Comparison of ENCODE assay signal across 22 cellular contexts in the genomic region with DNA sequence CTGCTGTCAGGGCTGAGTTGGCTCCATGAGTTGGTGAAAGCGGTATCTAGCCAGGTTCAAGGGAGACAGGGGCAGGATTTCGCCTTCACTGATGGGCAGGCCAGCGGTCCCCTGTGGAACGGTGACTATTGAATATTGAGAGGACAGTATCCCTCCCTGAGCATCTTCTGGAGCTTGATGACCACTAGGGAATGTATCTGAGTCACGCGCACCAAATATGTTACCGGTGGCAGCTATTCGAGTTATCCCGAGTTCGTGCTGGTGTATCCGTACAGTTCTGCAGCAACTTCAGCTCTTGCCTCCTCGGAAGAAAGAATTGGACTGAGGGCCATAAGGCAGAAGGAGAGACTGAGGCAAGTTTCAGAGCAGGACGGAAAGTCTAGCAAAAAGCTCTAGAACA. TPM values are rescaled to one million over a fixed set of nuclear protein-coding genes. Genes with fewer than 3 reads are reported as not detected.
DNase-seq lines count a peak whose midpoint lies in the region; ATAC-seq, FAIRE-seq and TF ChIP-seq lines count a peak whose summit lies in the region.
"Had no signal": no experiment of that assay in that cellular context is flagged by ENCODE, and none has a peak within 500 bp of the region (broad histone marks: within the 10 kb centered on the region; RNA-seq: fewer than 3 reads in every experiment).

No MANE protein-coding gene starts in this region.

- peaks cover 3% of the 10 kb centered on the region; the same call in 1 of the 2 replicates for H3K9me1 ChIP-seq in IMR-90 (ENCODE audit: insufficient read depth, low read length)

- no peak overlapping the region for H3K4me3 Mint-ChIP-seq in activated T-helper 2 cell treated with anti-CD3 and anti-CD28 coated beads, Interferon-gamma antibody, Interleukin-2, Interleukin-4, amounts not matched to agents 10 μg/mL and 5 μg/mL and 100 μg/mL, durations not matched to agents 14 hours and 24 hours and 36 hours (ENCODE audit: low read depth)
- peak overlapping the region; percentile 15 for H3K4me3 Mint-ChIP-seq in endothelial cell (ENCODE audit: unreplicated experiment)
- H3K4me3 Mint-ChIP-seq: CD4-positive, CD25-positive, alpha-beta regulatory T cell; CD8-positive, alpha-beta memory T cell; GM23338 had no signal

- H2BK12ac ChIP-seq in trophoblast cell (ENCODE audit: low read length): no peak overlapping the region

- DNase-seq in IMR-90: no peak
- no peak for DNase-seq in activated T-helper 2 cell treated with anti-CD3 and anti-CD28 coated beads, Interferon-gamma antibody, Interleukin-2, Interleukin-4, amounts not matched to agents 10 μg/mL and 5 μg/mL and 100 μg/mL, durations not matched to agents 14 hours and 24 hours and 36 hours (ENCODE audit: low spot score)
- DNase-seq in endothelial cell (ENCODE audit: low spot score): no peak
- DNase-seq in trophoblast cell: peak; percentile 25 to 56
- no peak for DNase-seq in HepG2 (ENCODE audit: low spot score)
- DNase-seq: ACHN; BE2C; C1 segment of cervical spinal cord; CD4-positive, CD25-positive, alpha-beta regulatory T cell; CD8-positive, alpha-beta memory T cell; COR-L47; DMS153; DMS79; GDM1; H7; KBM-7 had no signal

- no peak overlapping the region for H3K4me3 ChIP-seq in IMR-90 (ENCODE audit: insufficient read depth, low read depth, low read length)
- H3K4me3 ChIP-seq in trophoblast cell (ENCODE audit: low read depth, low read length): no peak overlapping the region
- no peak overlapping the region for H3K4me3 ChIP-seq in HepG2 (replicated peaks in 1 of 3; ENCODE audit: insufficient read depth in 1 of 3, low read depth in 2 of 3, low read length in 3 of 3)
- H3K4me3 ChIP-seq: GM23338 had no signal

- no peaks in the 10 kb centered on the region for H3K27me3 Mint-ChIP-seq in activated T-helper 2 cell treated with anti-CD3 and anti-CD28 coated beads, Interferon-gamma antibody, Interleukin-2, Interleukin-4, amounts not matched to agents 10 μg/mL and 5 μg/mL and 100 μg/mL, durations not matched to agents 14 hours and 24 hours and 36 hours (ENCODE audit: low read depth)
- peaks cover 1% of the 10 kb centered on the region for H3K27me3 Mint-ChIP-seq in endothelial cell (ENCODE audit: unreplicated experiment)
- H3K27me3 Mint-ChIP-seq: CD4-positive, CD25-positive, alpha-beta regulatory T cell; CD8-positive, alpha-beta memory T cell had no signal

- H2BK15ac ChIP-seq in IMR-90 (ENCODE audit: low read depth, low read length): no peak overlapping the region; the same call in 2 of the 3 replicates

- no peak overlapping the region for H3K23ac ChIP-seq in IMR-90 (ENCODE audit: low read depth, low read length)
- peak overlapping the region; percentile 74 for H3K23ac ChIP-seq in trophoblast cell (ENCODE audit: low read length)

- H4K20me1 ChIP-seq in IMR-90 (ENCODE audit: insufficient read depth, low read length): peaks cover 7% of the 10 kb centered on the region
- H4K20me1 ChIP-seq in HepG2 (ENCODE audit: insufficient read depth, low read length): no peaks in the 10 kb centered on the region

- H2AFZ ChIP-seq in IMR-90 (replicated peaks; ENCODE audit: low read length, poor library complexity): no peak overlapping the region
- no peak overlapping the region for H2AFZ ChIP-seq in trophoblast cell (ENCODE audit: insufficient read depth, low read length, poor library complexity)
- H2AFZ ChIP-seq in HepG2 (ENCODE audit: low read length): no peak overlapping the region
- H2AFZ ChIP-seq: GM23338 had no signal

- intact Hi-C loops in IMR-90 (cut with micrococcal nuclease) (loop anchor here (5.0 to 10.0 kb wide), 3 partner anchors 122 to 502 kb away; partner anchors contain the start of gene ZBTB2), HepG2 (cut with micrococcal nuclease; ENCODE audit: unreplicated experiment) (loop anchor here (10.0 kb wide), 1 partner anchor 124 kb away; no protein-coding TSS in a partner anchor)
- intact Hi-C loops in activated T-helper 2 cell treated with anti-CD3 and anti-CD28 coated beads, Interferon-gamma antibody, Interleukin-2, Interleukin-4, amounts not matched to agents 10 μg/mL and 5 μg/mL and 100 μg/mL, durations not matched to agents 14 hours and 24 hours and 36 hours (cut with micrococcal nuclease): no loop called here

- peaks cover 64% of the 10 kb centered on the region for H3K36me3 Mint-ChIP-seq in activated T-helper 2 cell treated with anti-CD3 and anti-CD28 coated beads, Interferon-gamma antibody, Interleukin-2, Interleukin-4, amounts not matched to agents 10 μg/mL and 5 μg/mL and 100 μg/mL, durations not matched to agents 14 hours and 24 hours and 36 hours (ENCODE audit: low read depth)
- peaks cover 22% of the 10 kb centered on the region for H3K36me3 Mint-ChIP-seq in endothelial cell (ENCODE audit: low read depth, unreplicated experiment)

- TF ChIP-seq RAD21 in IMR-90 (IDR thresholded peaks at IDR 0.05; ENCODE audit: low read length) (no peak), HepG2 (CRISPR knock-in tag; IDR thresholded peaks at IDR 0.05) (no peak)

- H3K56ac ChIP-seq in IMR-90 (ENCODE audit: extremely low read depth, insufficient read depth, low read length): no peak overlapping the region

- H3K18ac ChIP-seq in IMR-90 (ENCODE audit: low read depth, low read length) (no peak overlapping the region; the same call in 1 of the 2 replicates), trophoblast cell (ENCODE audit: low read length) (no peak overlapping the region)

- H3K9ac ChIP-seq in IMR-90 (ENCODE audit: low read depth, low read length): no peak overlapping the region
- H3K9ac ChIP-seq in trophoblast cell (ENCODE audit: low read length): peak overlapping the region; percentile 46
- no peak overlapping the region for H3K9ac ChIP-seq in HepG2 (ENCODE audit: insufficient read depth, low read depth, low read length)

- dilution Hi-C loops in IMR-90 (cut with HindIII; ENCODE audit: low sequenced_read_pairs, unreplicated experiment): no loop called here

- no peak overlapping the region; the same call in 1 of the 2 replicates for H3K4ac ChIP-seq in IMR-90 (ENCODE audit: low read depth, low read length)
- no peak overlapping the region for H3K4ac ChIP-seq in trophoblast cell (ENCODE audit: low read depth, low read length)

- H3K27ac Mint-ChIP-seq in activated T-helper 2 cell treated with anti-CD3 and anti-CD28 coated beads, Interferon-gamma antibody, Interleukin-2, Interleukin-4, amounts not matched to agents 10 μg/mL and 5 μg/mL and 100 μg/mL, durations not matched to agents 14 hours and 24 hours and 36 hours: peak overlapping the region; percentile 49
- no peak overlapping the region for H3K27ac Mint-ChIP-seq in endothelial cell (ENCODE audit: unreplicated experiment)
- H3K27ac Mint-ChIP-seq: CD4-positive, CD25-positive, alpha-beta regulatory T cell; CD8-positive, alpha-beta memory T cell; GM23338 had no signal

- no peaks in the 10 kb centered on the region for H3K9me3 Mint-ChIP-seq in activated T-helper 2 cell treated with anti-CD3 and anti-CD28 coated beads, Interferon-gamma antibody, Interleukin-2, Interleukin-4, amounts not matched to agents 10 μg/mL and 5 μg/mL and 100 μg/mL, durations not matched to agents 14 hours and 24 hours and 36 hours
- no peaks in the 10 kb centered on the region for H3K9me3 Mint-ChIP-seq in endothelial cell (ENCODE audit: unreplicated experiment)
- H3K9me3 Mint-ChIP-seq: CD4-positive, CD25-positive, alpha-beta regulatory T cell; CD8-positive, alpha-beta memory T cell; GM23338 had no signal

- peaks cover 14% of the 10 kb centered on the region for H3K4me1 Mint-ChIP-seq in activated T-helper 2 cell treated with anti-CD3 and anti-CD28 coated beads, Interferon-gamma antibody, Interleukin-2, Interleukin-4, amounts not matched to agents 10 μg/mL and 5 μg/mL and 100 μg/mL, durations not matched to agents 14 hours and 24 hours and 36 hours (ENCODE audit: low read depth)
- no peaks in the 10 kb centered on the region for H3K4me1 Mint-ChIP-seq in endothelial cell (ENCODE audit: unreplicated experiment)
- H3K4me1 Mint-ChIP-seq: GM23338 had no signal

- H3K9me3 ChIP-seq in IMR-90 (ENCODE audit: control insufficient read depth, insufficient read depth, low read length) (no peaks in the 10 kb centered on the region), trophoblast cell (ENCODE audit: insufficient read depth, low read depth, low read length) (no peaks in the 10 kb centered on the region), HepG2 (ENCODE audit: low read length) (no peaks in the 10 kb centered on the region)
- H3K9me3 ChIP-seq: BE2C had no signal

- H2AK5ac ChIP-seq in IMR-90 (ENCODE audit: low read depth, low read length): peak overlapping the region; percentile 26; the same call in 1 of the 2 replicates
- no peak overlapping the region for H2AK5ac ChIP-seq in trophoblast cell (ENCODE audit: low read length)

- no peak overlapping the region for H2BK20ac ChIP-seq in IMR-90 (ENCODE audit: low read depth, low read length)

- H4K91ac ChIP-seq in IMR-90 (ENCODE audit: insufficient read depth, low read depth, low read length) (peak overlapping the region; percentile 4; the same call in 1 of the 2 replicates), trophoblast cell (ENCODE audit: low read depth, low read length) (no peak overlapping the region)

- WGBS in IMR-90 (ENCODE audit: extremely low coverage in 2 of 2, insufficient read length in 1 of 2), 2 experiments: 95% methylated on average over 10 of the region's 13 CpGs; no CpG with 5 or more reads in 1 of the 2 experiments
- no CpG with 5 or more reads among the region's 13 CpGs for WGBS in trophoblast cell (ENCODE audit: extremely low coverage, insufficient coverage, insufficient read length)
- 97% methylated on average over 13 of the region's 13 CpGs for WGBS in HepG2 (ENCODE audit: low lambda C conversion rate)

- TF ChIP-seq POLR2A in IMR-90 (IDR thresholded peaks at IDR 0.05; ENCODE audit: low read depth, low read length): 0 out of 2 replicates have a peak, but pooled peaks have one; percentile 6
- TF ChIP-seq POLR2A in HepG2 (IDR thresholded peaks at IDR 0.05; ENCODE audit: insufficient read depth in 1 of 2, low read depth in 2 of 2, low read length in 2 of 2): no peak

- POLR2A ChIA-PET in IMR-90 (lab: Charles Lee; ENCODE audit: unreplicated experiment): no interaction called here
- POLR2A ChIA-PET in HepG2 (lab: Yijun Ruan, JAX): no interaction called here

- CTCF ChIA-PET in IMR-90 (lab: Yijun Ruan, JAX): interaction anchor here (1.4 to 4.9 kb wide), 2 partner anchors 73 to 435 kb away, joined by 6 to 55 read pairs; no protein-coding TSS in a partner anchor
- CTCF ChIA-PET in HepG2 (lab: Yijun Ruan, JAX; ENCODE audit: low intra/inter-chr PET ratio, low total read pairs): no interaction called here

- H3K79me1 ChIP-seq in IMR-90 (ENCODE audit: low read depth in 1 of 2, low read length in 2 of 2): peaks cover 38 to 51% of the 10 kb centered on the region in 2 experiments
- H3K79me1 ChIP-seq in trophoblast cell (ENCODE audit: low read length): no peaks in the 10 kb centered on the region

- no peak overlapping the region for H4K12ac ChIP-seq in trophoblast cell (ENCODE audit: low read depth, low read length)

- ATAC-seq in IMR-90 (ENCODE audit: low read depth): no peak
- no peak for ATAC-seq in HG02885 (IDR thresholded peaks at IDR 0.05; ENCODE audit: poor library complexity, unreplicated experiment)
- no peak for ATAC-seq in HepG2
- ATAC-seq in HG03565 (IDR thresholded peaks at IDR 0.05; ENCODE audit: unreplicated experiment): no peak
- ATAC-seq: GM23338 had no signal

- in situ Hi-C loops in IMR-90 (cut with MboI; ENCODE audit: low sequenced_read_pairs): loop anchor here (5.0 kb wide), 1 partner anchor 442 kb away; no protein-coding TSS in a partner anchor
- in situ Hi-C loops in HepG2 (cut with HindIII; ENCODE audit: extremely low pct_ligation_motif_present, low pct_unique_long_range_greater_than_20kb): loop anchor here (5.0 kb wide), 1 partner anchor 437 kb away; no protein-coding TSS in a partner anchor

- H3K27me3 ChIP-seq in IMR-90 (ENCODE audit: control insufficient read depth, insufficient read depth, low read length) (no peaks in the 10 kb centered on the region), trophoblast cell (ENCODE audit: insufficient read depth, low read length) (no peaks in the 10 kb centered on the region), HepG2 (ENCODE audit: control insufficient read depth in 1 of 2, insufficient read depth in 2 of 2, low read length in 2 of 2) (no peaks in the 10 kb centered on the region)
- H3K27me3 ChIP-seq: BE2C had no signal

- H3K4me2 ChIP-seq in IMR-90 (ENCODE audit: low read depth, low read length) (no peak overlapping the region), trophoblast cell (ENCODE audit: low read length) (no peak overlapping the region), HepG2 (ENCODE audit: low read depth, low read length) (no peak overlapping the region)
- H3K4me2 ChIP-seq: GM23338 had no signal

- H2AK9ac ChIP-seq in IMR-90 (replicated peaks; ENCODE audit: low read depth, low read length, poor library complexity): no peak overlapping the region

- peak overlapping the region; percentile 50; the same call in 1 of the 2 replicates for H3K27ac ChIP-seq in IMR-90 (ENCODE audit: insufficient read depth, low read length)
- no peak overlapping the region for H3K27ac ChIP-seq in trophoblast cell (ENCODE audit: low read depth, low read length)
- no peak overlapping the region for H3K27ac ChIP-seq in HepG2 (ENCODE audit: extremely low read length, insufficient read depth, low read length)

- H2BK120ac ChIP-seq in IMR-90 (ENCODE audit: low read depth, low read length): no peak overlapping the region
- H2BK120ac ChIP-seq in trophoblast cell (ENCODE audit: insufficient read depth, low read length, poor library complexity): no peak overlapping the region

- peak overlapping the region; percentile 10 for H4K5ac ChIP-seq in IMR-90 (ENCODE audit: low read depth, low read length)

- no peak for TF ChIP-seq CTCF in IMR-90 (conservative IDR thresholded peaks at IDR 0.05; ENCODE audit: low read depth, low read length)
- no peak for TF ChIP-seq CTCF in endothelial cell (IDR thresholded peaks at IDR 0.05; ENCODE audit: unreplicated experiment)
- no peak for TF ChIP-seq CTCF in HepG2 (CRISPR knock-in tag; IDR thresholded peaks at IDR 0.05)

- peaks cover 54% of the 10 kb centered on the region for H3K36me3 ChIP-seq in IMR-90 (ENCODE audit: control insufficient read depth, insufficient read depth, low read length)
- H3K36me3 ChIP-seq in trophoblast cell (ENCODE audit: control insufficient read depth in 1 of 2, insufficient read depth in 2 of 2, low read length in 2 of 2): peaks cover 16 to 29% of the 10 kb centered on the region in 2 experiments
- peaks cover 24 to 83% of the 10 kb centered on the region in 2 experiments for H3K36me3 ChIP-seq in HepG2 (replicated peaks in 1 of 2; ENCODE audit: control insufficient read depth in 1 of 2, insufficient read depth in 2 of 2, low read length in 2 of 2)

- FAIRE-seq in HepG2 (lab: Jason Lieb, UNC): no peak
- FAIRE-seq: A204.1, GM12892, GM18507 had no signal

- BruUV-seq in IMR-90 (replicated peaks; lab: Mats Ljungman, UMichigan) (no TSS peak), HepG2 (replicated peaks; lab: Mats Ljungman, UMichigan) (no TSS peak)

- H3K14ac ChIP-seq in IMR-90 (replicated peaks; ENCODE audit: low read depth, low read length) (no peak overlapping the region), trophoblast cell (ENCODE audit: low read length) (no peak overlapping the region)

- no peak for TF ChIP-seq EP300 in HepG2 (IDR thresholded peaks at IDR 0.05; ENCODE audit: low read depth in 2 of 2, low read length in 2 of 2)
- no peak for TF ChIP-seq EP300 in HepG2 (CRISPR knock-in tag; IDR thresholded peaks at IDR 0.05; ENCODE audit: borderline replicate concordance)

- no peak overlapping the region for H4K8ac ChIP-seq in IMR-90 (ENCODE audit: low read depth in 2 of 2, low read length in 2 of 2)
- no peak overlapping the region for H4K8ac ChIP-seq in trophoblast cell (ENCODE audit: low read depth, low read length)

- peaks cover 11% of the 10 kb centered on the region for H3K4me1 ChIP-seq in IMR-90 (ENCODE audit: control insufficient read depth, insufficient read depth, low read length)
- peaks cover 4 to 5% of the 10 kb centered on the region in 2 experiments for H3K4me1 ChIP-seq in trophoblast cell (ENCODE audit: control insufficient read depth in 1 of 2, insufficient read depth in 2 of 2, low read length in 2 of 2)
- no peaks in the 10 kb centered on the region for H3K4me1 ChIP-seq in HepG2 (ENCODE audit: insufficient read depth, low read length)

- H3K79me2 ChIP-seq in trophoblast cell (ENCODE audit: control insufficient read depth, insufficient read depth, low read length, poor library complexity) (no peaks in the 10 kb centered on the region), HepG2 (ENCODE audit: insufficient read depth, low read length) (no peaks in the 10 kb centered on the region)

- H2BK5ac ChIP-seq in IMR-90 (ENCODE audit: low read depth, low read length, poor library complexity, severe bottlenecking) (peak overlapping the region; percentile 61), trophoblast cell (ENCODE audit: low read depth, low read length, poor library complexity) (peak overlapping the region; percentile 17)

RNA-seq across cellular contexts. Expression of gene MTHFD1L, which starts 24.8 kb away (rescaled TPM):
- total RNA-seq in IMR-90 (2012; rRNA removed): 53.2 and 53.9 TPM in 2 replicates
- 39.0 and 43.5 TPM in 2 replicates for polyA plus RNA-seq in IMR-90 (2012; rRNA removed)
- 21.0 and 28.9 TPM in 2 replicates for polyA plus RNA-seq in IMR-90 (2012; cell fraction: cytosol; rRNA removed)
- polyA plus RNA-seq in IMR-90 (2012; cell fraction: nucleus; rRNA removed; ENCODE audit: low replicate concordance): 25.2 and 89.7 TPM in 2 replicates
- 92.2 and 93.4 TPM in 2 replicates for total RNA-seq in activated T-helper 2 cell treated with anti-CD3 and anti-CD28 coated beads, Interferon-gamma antibody, Interleukin-2, Interleukin-4, amounts not matched to agents 10 μg/mL and 5 μg/mL and 100 μg/mL, durations not matched to agents 14 hours and 24 hours and 36 hours
- total RNA-seq in endothelial cell (ENCODE audit: unreplicated experiment): 66.0 TPM
- polyA plus RNA-seq in trophoblast cell (2013): 61.3 and 64.0 TPM in 2 replicates
- total RNA-seq in HepG2 (2016; rRNA removed; fragmentation: Illumina TruSeq; extraction: Trizol): 39.6 and 51.1 TPM in 2 replicates
- 27.5 and 29.9 TPM in 2 replicates for total RNA-seq in HepG2 (2016; cell fraction: cytosol; rRNA removed; fragmentation: Illumina TruSeq; extraction: Trizol; ENCODE audit: low read depth)
- 42.1 and 44.4 TPM in 2 replicates for total RNA-seq in HepG2 (2016; cell fraction: insoluble cytoplasmic fraction; rRNA removed; fragmentation: Illumina TruSeq; extraction: Trizol)
- total RNA-seq in HepG2 (2016; cell fraction: membrane; rRNA removed; fragmentation: Illumina TruSeq; extraction: Trizol): 32.8 and 39.3 TPM in 2 replicates
- total RNA-seq in HepG2 (2016; cell fraction: nucleus; rRNA removed; fragmentation: Illumina TruSeq; extraction: Trizol): 42.6 and 54.0 TPM in 2 replicates
- polyA plus RNA-seq in HepG2 (2011; rRNA removed): 24.0 and 26.4 TPM in 2 replicates
- 18.3 and 23.7 TPM in 2 replicates for polyA plus RNA-seq in HepG2 (2011; cell fraction: cytosol; rRNA removed)
- 27.9 and 29.0 TPM in 2 replicates for polyA plus RNA-seq in HepG2 (2011; cell fraction: nucleus; rRNA removed)
- 35.8 and 52.4 TPM in 2 replicates for polyA plus RNA-seq in HepG2 (2012)
- polyA plus RNA-seq in HepG2 (2016; cell fraction: cytosol; fragmentation: Illumina TruSeq; extraction: Trizol; ENCODE audit: low read depth): 35.5 and 38.1 TPM in 2 replicates
- 48.1 and 53.8 TPM in 2 replicates for polyA plus RNA-seq in HepG2 (2016; cell fraction: insoluble cytoplasmic fraction; fragmentation: Illumina TruSeq; extraction: Trizol; ENCODE audit: low read depth)
- polyA plus RNA-seq in HepG2 (2016; cell fraction: membrane; fragmentation: Illumina TruSeq; extraction: Trizol; ENCODE audit: low read depth): 34.4 and 35.3 TPM in 2 replicates
- 40.0 and 44.5 TPM in 2 replicates for polyA plus RNA-seq in HepG2 (2016; cell fraction: nucleus; fragmentation: Illumina TruSeq; extraction: Trizol; ENCODE audit: insufficient read depth, low read depth)
- polyA minus RNA-seq in HepG2 (2011; rRNA and poly(A)+ RNA removed; ENCODE audit: low replicate concordance): 26.6 and 26.8 TPM in 2 replicates
- 29.7 and 30.9 TPM in 2 replicates for polyA minus RNA-seq in HepG2 (2011; cell fraction: cytosol; rRNA and poly(A)+ RNA removed)
- 73.1 and 90.8 TPM in 2 replicates for polyA minus RNA-seq in HepG2 (2011; cell fraction: nucleus; rRNA and poly(A)+ RNA removed)

Comparison
In these comparisons a context has a peak if more than half of its experiments do, and no peak if none do; other contexts are left out.
1. DNase-seq: peak in trophoblast cell (2 of 2); none in IMR-90 (single experiment), activated T-helper 2 cell treated with anti-CD3 and anti-CD28 coated beads, Interferon-gamma antibody, Interleukin-2, Interleukin-4, amounts not matched to agents 10 μg/mL and 5 μg/mL and 100 μg/mL, durations not matched to agents 14 hours and 24 hours and 36 hours (single experiment), endothelial cell (single experiment) and HepG2 (single experiment).